ENCODE assay signal across 8 cellular contexts in the genomic region with DNA sequence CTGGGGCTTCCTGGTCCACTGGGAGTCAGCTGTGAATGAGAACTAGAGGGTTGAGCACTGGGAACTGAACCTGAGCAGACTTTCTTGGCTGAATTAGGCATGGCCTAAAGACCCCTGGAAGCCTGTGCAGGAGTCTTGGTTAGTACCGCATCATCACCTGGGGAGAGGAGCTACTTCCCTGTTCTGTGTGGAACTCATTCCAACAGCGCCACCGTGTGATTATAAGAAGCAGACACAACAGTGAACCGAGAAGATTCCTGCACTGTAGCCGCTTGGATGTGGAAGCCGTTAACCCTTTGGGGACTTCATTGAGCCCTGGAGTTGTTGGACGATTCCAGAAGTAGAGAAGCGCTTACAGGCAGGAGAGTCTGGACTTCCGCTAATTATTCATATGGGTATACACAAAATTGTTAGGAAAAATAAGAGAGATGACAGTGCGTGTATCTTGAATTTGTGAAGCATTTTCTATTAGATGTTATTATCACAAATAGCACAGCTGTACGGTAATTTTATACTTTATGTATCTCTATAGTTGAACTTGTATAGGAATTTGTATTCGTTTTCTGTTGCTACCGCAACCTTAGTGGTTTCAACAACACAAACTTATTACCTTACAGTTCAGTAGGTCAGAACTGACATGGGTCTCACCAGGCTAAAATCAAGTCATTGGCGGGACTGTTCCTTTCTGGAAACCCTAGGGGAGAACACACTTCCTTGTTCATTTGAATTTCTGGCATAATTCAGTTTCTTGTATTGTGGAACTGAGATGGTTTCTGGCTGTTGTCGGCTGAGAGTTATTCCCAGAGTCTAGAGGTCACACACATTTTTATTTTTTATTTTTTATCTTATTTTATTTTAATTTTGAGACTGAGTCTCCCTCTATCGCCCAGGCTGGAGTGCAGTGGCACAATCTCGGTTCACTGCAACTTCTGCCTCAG.
DNase-seq lines count a peak whose midpoint lies in the region; ATAC-seq and TF ChIP-seq lines count a peak whose summit lies in the region.

No MANE protein-coding gene starts in this region.

- POLR2A ChIA-PET in BJ (lab: Charles Lee) = interaction anchor here (0.6 kb wide), 1 partner anchor 408 kb away, joined by 5 read pairs; no protein-coding TSS in a partner anchor

- H3K4me3 ChIP-seq in BJ (ENCODE audit: low read depth, low read length) = no peak overlapping the region

- H3K36me3 ChIP-seq in BJ (ENCODE audit: control insufficient read depth, insufficient read depth, low read length) = no peaks in the 10 kb centered on the region

- CTCF ChIA-PET in BJ (lab: Yijun Ruan, JAX) = interaction anchor here (0.5 to 2.1 kb wide), 13 partner anchors 9 to 746 kb away, joined by 3 to 11 read pairs (median 3); no protein-coding TSS in a partner anchor

- ATAC-seq in GM19035 (IDR thresholded peaks at IDR 0.05; ENCODE audit: unreplicated experiment) (peak; percentile 100), HG03159 (IDR thresholded peaks at IDR 0.05; ENCODE audit: unreplicated experiment) (peak; percentile 100)

- H3K27me3 ChIP-seq in BJ (ENCODE audit: control insufficient read depth, insufficient read depth, low read length) = no peaks in the 10 kb centered on the region

- TF ChIP-seq CTCF in BJ (IDR thresholded peaks at IDR 0.05; ENCODE audit: insufficient read depth, low read depth, low read length) = peak; percentile 76

- no peak for DNase-seq in BJ (ENCODE audit: low read depth)
- peak; percentile 75 for DNase-seq in NCI-H2227 (lab: John Stamatoyannopoulos, UW; ENCODE audit: unreplicated experiment)
- peak; percentile 42 for DNase-seq in activated CD4-positive, CD25-positive, alpha-beta regulatory T cell treated with anti-CD3 and anti-CD28 coated beads, Interleukin-2, amount 50 U/mL, for 72 hours
- DNase-seq in cerebellum (ENCODE audit: low spot score) = peak; percentile 72
- peak; percentile 94 for DNase-seq in left kidney (ENCODE audit: low read depth, low spot score)
- peak; percentile 24 to 50 for DNase-seq in stimulated activated CD4-positive, alpha-beta T cell treated with anti-CD3 and anti-CD28 coated beads, Interleukin-4, amount 100 ng/mL, for 4 hours
